24 cellular contexts compared by ENCODE assay signal in the genomic region with DNA sequence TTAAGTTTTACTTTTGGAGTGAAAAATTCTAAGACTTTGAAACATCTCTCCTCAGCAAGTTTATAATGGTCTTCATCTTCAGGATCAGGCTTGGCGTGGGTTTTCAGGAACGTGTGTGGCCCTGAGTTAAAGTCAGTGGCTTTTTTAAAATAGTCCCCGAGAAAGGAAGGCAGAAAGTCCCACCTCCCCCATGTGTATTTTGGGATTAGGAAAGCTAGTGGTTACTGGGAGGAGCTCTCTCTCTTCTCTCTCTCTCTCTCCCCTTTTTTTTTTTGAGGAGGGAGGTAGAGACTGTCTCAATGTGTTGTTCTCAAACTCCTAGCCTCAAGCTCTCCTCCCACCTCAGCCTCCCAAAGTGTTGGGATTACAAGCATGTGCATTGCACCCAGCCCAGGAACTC.
"Had no signal": no experiment of that assay in that cellular context is flagged by ENCODE, and none has a peak within 500 bp of the region (broad histone marks: within the 10 kb centered on the region; RNA-seq: fewer than 3 reads in every experiment).

No MANE protein-coding gene starts in this region.

- H3K27ac ChIP-seq: colonic mucosa, esophagus squamous epithelium, hepatocyte, neural progenitor cell, ovary, right atrium auricular region, tibial artery, upper lobe of left lung, uterus had no signal

- H3K27me3 ChIP-seq: colonic mucosa, esophagus squamous epithelium, hepatocyte, neural progenitor cell, ovary, right atrium auricular region, tibial artery, upper lobe of left lung, uterus had no signal

- H3K9me3 ChIP-seq: colonic mucosa, esophagus squamous epithelium, ovary, right atrium auricular region, tibial artery, upper lobe of left lung, uterus had no signal

- H3K36me3 Mint-ChIP-seq: natural killer cell, neural progenitor cell had no signal

- H3K9ac ChIP-seq: neural progenitor cell had no signal

- H3K36me3 ChIP-seq: colonic mucosa, esophagus squamous epithelium, neural progenitor cell, ovary, right atrium auricular region, tibial artery, upper lobe of left lung, uterus had no signal

- H3K79me2 ChIP-seq: hepatocyte had no signal

- H3K4me3 ChIP-seq: colonic mucosa, esophagus squamous epithelium, hepatocyte, lung, neural progenitor cell, ovary, right atrium auricular region, smooth muscle cell, tibial artery, upper lobe of left lung, uterus had no signal

- H3K9me3 Mint-ChIP-seq: natural killer cell; neural progenitor cell; stimulated activated memory B cell treated with anti-CD40 and anti-IgM and Interleukin-4, amounts not matched to agents 10 μg/mL and 1 μg/mL and 100 μg/mL, for 72 hours; stimulated activated naive CD8-positive, alpha-beta T cell treated with anti-CD3 and anti-CD28 coated beads, Interleukin-15, Interleukin-2, amounts not matched to agents 100 ng/mL and 50 ng/mL, for 24 hours had no signal

- H3K27ac Mint-ChIP-seq: natural killer cell; neural progenitor cell; stimulated activated memory B cell treated with anti-CD40 and anti-IgM and Interleukin-4, amounts not matched to agents 10 μg/mL and 1 μg/mL and 100 μg/mL, for 72 hours; stimulated activated naive CD8-positive, alpha-beta T cell treated with anti-CD3 and anti-CD28 coated beads, Interleukin-15, Interleukin-2, amounts not matched to agents 100 ng/mL and 50 ng/mL, for 24 hours had no signal

- ATAC-seq: left colon; left ventricle myocardium superior; natural killer cell; stimulated activated memory B cell treated with anti-CD40 and anti-IgM and Interleukin-4, amounts not matched to agents 10 μg/mL and 1 μg/mL and 100 μg/mL, for 72 hours had no signal

- DNase-seq: colonic mucosa; dermis blood vessel endothelial cell; esophagus squamous epithelium; foreskin fibroblast; head of caudate nucleus; kidney; left colon; left ventricle myocardium superior; mesenchymal stem cell; natural killer cell; nucleus accumbens; ovary; stimulated activated CD4-positive, alpha-beta T cell treated with anti-CD3 and anti-CD28 coated beads, Interleukin-2, amount 100 ng/mL, for 48 hours; stimulated activated CD8-positive, alpha-beta memory T cell treated with anti-CD3 and anti-CD28 coated beads, Interleukin-4, amount 100 ng/mL, for 48 hours; tibial artery; upper lobe of left lung; uterus had no signal

- H3K27me3 Mint-ChIP-seq: stimulated activated memory B cell treated with anti-CD40 and anti-IgM and Interleukin-4, amounts not matched to agents 10 μg/mL and 1 μg/mL and 100 μg/mL, for 72 hours; stimulated activated naive CD8-positive, alpha-beta T cell treated with anti-CD3 and anti-CD28 coated beads, Interleukin-15, Interleukin-2, amounts not matched to agents 100 ng/mL and 50 ng/mL, for 24 hours had no signal

- H3K4me3 Mint-ChIP-seq: natural killer cell; neural progenitor cell; stimulated activated memory B cell treated with anti-CD40 and anti-IgM and Interleukin-4, amounts not matched to agents 10 μg/mL and 1 μg/mL and 100 μg/mL, for 72 hours; stimulated activated naive CD8-positive, alpha-beta T cell treated with anti-CD3 and anti-CD28 coated beads, Interleukin-15, Interleukin-2, amounts not matched to agents 100 ng/mL and 50 ng/mL, for 24 hours had no signal

- H3K4me1 ChIP-seq: colonic mucosa, right atrium auricular region, tibial artery, upper lobe of left lung, uterus had no signal

- H3K4me2 ChIP-seq: hepatocyte, neural progenitor cell, smooth muscle cell had no signal

- H2AFZ ChIP-seq: hepatocyte, neural progenitor cell had no signal
